ENCODE assay signal across 8 cellular contexts in the genomic region with DNA sequence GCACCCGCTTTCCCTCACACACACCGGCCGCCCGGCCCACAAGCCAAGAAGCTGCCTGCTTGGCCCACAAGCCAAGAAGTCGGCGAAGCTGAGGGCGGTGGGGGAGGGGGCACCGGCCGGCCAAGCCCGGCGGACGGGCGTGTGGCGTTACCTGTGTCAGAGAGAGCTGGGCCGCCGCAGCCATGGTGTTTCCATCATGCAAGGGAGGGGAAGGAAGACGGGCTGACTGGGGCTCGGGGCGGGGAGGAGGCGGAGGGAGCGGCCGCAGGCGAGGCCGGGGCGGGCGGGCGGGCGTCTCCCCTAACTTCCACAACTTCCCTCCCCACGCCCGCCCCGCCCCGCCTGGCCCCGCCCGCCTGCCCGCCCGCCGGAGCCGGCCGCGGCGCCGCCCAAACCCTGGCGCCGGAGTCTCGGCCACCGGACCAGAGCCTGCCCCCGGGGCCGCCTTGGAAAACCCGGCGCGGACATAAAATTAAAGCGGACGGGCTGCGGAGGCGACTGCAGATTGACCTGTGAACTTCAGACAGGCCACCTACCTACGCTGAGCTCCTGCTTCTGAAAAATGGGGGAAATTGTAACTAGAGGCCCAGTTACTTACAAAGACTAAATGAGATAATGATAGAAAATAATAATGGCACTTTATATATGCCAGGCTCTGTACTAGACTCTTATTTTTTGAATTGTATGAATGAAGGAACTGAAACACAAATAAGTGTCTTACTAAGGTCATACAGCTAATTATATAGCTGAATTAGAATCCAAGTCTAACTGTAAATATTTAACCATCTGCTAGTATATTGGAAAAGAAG. TPM values are rescaled to one million over a fixed set of nuclear protein-coding genes. Genes with fewer than 3 reads are reported as not detected.
A peak's percentile ranks its signal among the peaks of the same experiment; 100 is the strongest.
DNase-seq lines count a peak whose midpoint lies in the region; ATAC-seq, FAIRE-seq and TF ChIP-seq lines count a peak whose summit lies in the region.

A gene (minus strand): TSS at position 219 of the 809 bp plus-strand sequence. CDS start 35 bp downstream, at position 184.

- H3K9ac ChIP-seq in PC-3 (ENCODE audit: low read length) = peak within 1 kb of the TSS; percentile 77

- no peaks in the 10 kb centered on the region for H3F3A ChIP-seq in PC-3 (ENCODE audit: low read length, unreplicated experiment)

- H3K9me2 ChIP-seq in PC-3 (replicated peaks; ENCODE audit: low read length) = no peaks in the 10 kb centered on the region

- H3K27me3 ChIP-seq in PC-3 (ENCODE audit: low read length) = no peaks in the 10 kb centered on the region

- intact Hi-C loops in PC-3 (cut with micrococcal nuclease) (loop anchor here (2.0 to 5.0 kb wide), 2 partner anchors 48 to 77 kb away; no protein-coding TSS in a partner anchor), mucosa of descending colon (cut with DNase I, micrococcal nuclease) (no loop called here)

- peak within 1 kb of the TSS; percentile 60 for H2AFZ ChIP-seq in PC-3 (ENCODE audit: low read length)

- DNase-seq in COLO829 (ENCODE audit: low spot score) = peak; percentile 52
- peak; percentile 72 for DNase-seq in HTR-8/SVneo (ENCODE audit: insufficient read length, low spot score)
- DNase-seq in PC-3 = peak; percentile 80
- peak; percentile 89 for DNase-seq in activated T-cell treated with anti-CD3 and anti-CD28 coated beads, Interleukin-2, amount 50 U/mL, for 1 hour
- peak; percentile 44 for DNase-seq in epithelial cell of prostate (ENCODE audit: low read depth, low spot score)
- peak; percentile 91 to 96 (median 95) for DNase-seq in mucosa of descending colon
- DNase-seq in stimulated activated CD8-positive, alpha-beta memory T cell treated with anti-CD3 and anti-CD28 coated beads, Interleukin-4, amount 100 ng/mL, for 1 hour (ENCODE audit: low read depth in 2 of 2, low spot score in 1 of 2) = peak; percentile 65 to 75

- H3K27ac ChIP-seq in PC-3 (ENCODE audit: low read length) (peak within 1 kb of the TSS; percentile 58), epithelial cell of prostate (peak within 1 kb of the TSS; percentile 88)

- H3K9me3 ChIP-seq in PC-3 (ENCODE audit: low read length) (no peaks in the 10 kb centered on the region), mucosa of descending colon (no peaks in the 10 kb centered on the region)

- H3K4me3 ChIP-seq in PC-3 (ENCODE audit: low read length) (peak within 1 kb of the TSS; percentile 85), mucosa of descending colon (peak within 1 kb of the TSS; percentile 67)

- H3K4me2 ChIP-seq in PC-3 (ENCODE audit: low read length) = peak within 1 kb of the TSS; percentile 91

- H3K36me3 ChIP-seq in PC-3 (ENCODE audit: low read depth, low read length) (no peaks in the 10 kb centered on the region), mucosa of descending colon (ENCODE audit: low read depth) (no peaks in the 10 kb centered on the region)

- FAIRE-seq in HTR-8/SVneo (lab: Jason Lieb, UNC) = no peak

- CTCF ChIA-PET in PC-3 (lab: Charles Lee) = no interaction called here

- BruUV-seq in PC-3 (replicated peaks; lab: Mats Ljungman, UMichigan) = no TSS peak

- ATAC-seq in GM19468 (IDR thresholded peaks at IDR 0.05; ENCODE audit: extremely low read depth, unreplicated experiment) = peak; percentile 11
- ATAC-seq in PC-3 = peak; percentile 75
- ATAC-seq in mucosa of descending colon = peak; percentile 78

- H4K20me1 ChIP-seq in PC-3 (ENCODE audit: low read length) = peaks cover 11% of the 10 kb centered on the region; the same call in 1 of the 2 replicates

- H3K79me2 ChIP-seq in PC-3 (ENCODE audit: low read length) = peaks cover 43% of the 10 kb centered on the region

- H3K4me1 ChIP-seq in PC-3 (ENCODE audit: insufficient read depth, low read length) (peaks cover 44% of the 10 kb centered on the region), mucosa of descending colon (ENCODE audit: low read depth) (peaks cover 35% of the 10 kb centered on the region)

- TF ChIP-seq CTCF in PC-3 (conservative IDR thresholded peaks at IDR 0.05; ENCODE audit: low read depth, low read length) (no peak), mucosa of descending colon (IDR thresholded peaks at IDR 0.05) (no peak)

- POLR2A ChIA-PET in PC-3 (lab: Charles Lee; ENCODE audit: unreplicated experiment) = interaction anchor here (0.5 to 1.1 kb wide), 2 partner anchors 17 to 31 kb away, joined by 3 read pairs; no protein-coding TSS in a partner anchor

RNA-seq across cellular contexts. Expression of the gene that starts here (rescaled TPM):
- 24.4 and 26.3 TPM in 2 replicates for total RNA-seq in PC-3 (2014; rRNA removed)
- 10 to 100 TPM; 50.0 to 85.5 (median 54.0) TPM for total RNA-seq in mucosa of descending colon

Comparison
In these comparisons a context has a peak if more than half of its experiments do, and no peak if none do; other contexts are left out.
1. Peak in every context shown above with its lines: DNase-seq, ATAC-seq, H3K4me3 ChIP-seq and H3K27ac ChIP-seq.
2. DNase-seq: peak in every context shown above with its lines; median percentile 95 in mucosa of descending colon; 89 in activated T-cell treated with anti-CD3 and anti-CD28 coated beads, Interleukin-2, amount 50 U/mL, for 1 hour; 80 in PC-3; 72 in HTR-8/SVneo; 70 in stimulated activated CD8-positive, alpha-beta memory T cell treated with anti-CD3 and anti-CD28 coated beads, Interleukin-4, amount 100 ng/mL, for 1 hour; 52 in COLO829; 44 in epithelial cell of prostate.
3. ATAC-seq: peak in every context shown above with its lines; median percentile 78 in mucosa of descending colon; 75 in PC-3; 11 in GM19468.